Comparison of ENCODE assay signal across 1 cellular context in genomic region chr13:112587767-112588489, GRCh38.
TF ChIP-seq lines count a peak whose summit lies in the region.

Gene TUBGCP3 (minus strand): TSS chr13:112588153. CDS start chr13:112587980, 173 bp downstream.

TF ChIP-seq in HepG2, 621 proteins besides CTCF, POLR2A, EP300 and RAD21 (continued from another document and continues in another):
- peak; percentile 87 for TF ChIP-seq KMT2A (CRISPR knock-in tag; IDR thresholded peaks at IDR 0.05)
- TF ChIP-seq NR2F2 (IDR thresholded peaks at IDR 0.05; ENCODE audit: borderline replicate concordance, low read depth): peak; percentile 17; the same call in 1 of the 2 replicates
- no peak; the same call in 1 of the 2 replicates for TF ChIP-seq ARID2 (CRISPR knock-in tag; IDR thresholded peaks at IDR 0.05; ENCODE audit: borderline replicate concordance)
- peak; percentile 81; the same call in 1 of the 2 replicates for TF ChIP-seq PRMT3 (CRISPR knock-in tag; IDR thresholded peaks at IDR 0.05; ENCODE audit: borderline replicate concordance, low read depth)
- peak; percentile 80; the same call in 1 of the 2 replicates for TF ChIP-seq AHR (CRISPR knock-in tag; IDR thresholded peaks at IDR 0.05)
- TF ChIP-seq MAFG (CRISPR knock-in tag; IDR thresholded peaks at IDR 0.05): no peak; the same call in 1 of the 2 replicates
- TF ChIP-seq CCDC6 (CRISPR knock-in tag; IDR thresholded peaks at IDR 0.05): peak; percentile 94
- no peak for TF ChIP-seq FOXA1 (IDR thresholded peaks at IDR 0.05)
- peak; percentile 44; the same call in 1 of the 2 replicates for TF ChIP-seq FOXA1 (CRISPR knock-in tag; IDR thresholded peaks at IDR 0.05)
- TF ChIP-seq FIP1L1 (IDR thresholded peaks at IDR 0.05; ENCODE audit: borderline replicate concordance, insufficient read depth, low read depth, low read length): no peak
- no peak for TF ChIP-seq MZF1 (CRISPR knock-in tag; IDR thresholded peaks at IDR 0.05; ENCODE audit: borderline replicate concordance)
- peak; percentile 86 for TF ChIP-seq HIVEP1 (CRISPR knock-in tag; IDR thresholded peaks at IDR 0.05)
- TF ChIP-seq ZFP91 (CRISPR knock-in tag; IDR thresholded peaks at IDR 0.05; ENCODE audit: borderline replicate concordance): peak; percentile 94
- peak; percentile 81; the same call in 1 of the 2 replicates for TF ChIP-seq ZBTB20 (CRISPR knock-in tag; IDR thresholded peaks at IDR 0.05; ENCODE audit: borderline replicate concordance, low read depth)
- peak; percentile 96 for TF ChIP-seq U2AF1 (optimal IDR thresholded peaks at IDR 0.05; ENCODE audit: low read depth, low read length)
- TF ChIP-seq GFI1 (CRISPR knock-in tag; IDR thresholded peaks at IDR 0.05; ENCODE audit: borderline replicate concordance): peak; percentile 81
- TF ChIP-seq HDAC1 (CRISPR knock-in tag; IDR thresholded peaks at IDR 0.05): peak; percentile 69
- peak; percentile 63; the same call in 1 of the 2 replicates for TF ChIP-seq MAF1 (CRISPR knock-in tag; IDR thresholded peaks at IDR 0.05; ENCODE audit: borderline replicate concordance)
- TF ChIP-seq MYC (CRISPR knock-in tag; IDR thresholded peaks at IDR 0.05; ENCODE audit: borderline replicate concordance): peak; percentile 91
- peak; percentile 60; the same call in 1 of the 2 replicates for TF ChIP-seq HNRNPUL1 (IDR thresholded peaks at IDR 0.05; ENCODE audit: low read depth, low read length)
- TF ChIP-seq HDAC2 (CRISPR knock-in tag; IDR thresholded peaks at IDR 0.05): peak; percentile 66
- TF ChIP-seq ZNF644 (CRISPR knock-in tag; IDR thresholded peaks at IDR 0.05; ENCODE audit: low read depth): no peak
- peak; percentile 94; the same call in 1 of the 2 replicates for TF ChIP-seq ETS1 (CRISPR knock-in tag; IDR thresholded peaks at IDR 0.05)
- TF ChIP-seq REL (CRISPR knock-in tag; conservative IDR thresholded peaks at IDR 0.05): peak; percentile 98
- TF ChIP-seq KDM5B (CRISPR knock-in tag; IDR thresholded peaks at IDR 0.05; ENCODE audit: borderline replicate concordance): peak; percentile 98
- peak; percentile 98 for TF ChIP-seq ZNF761 (CRISPR knock-in tag; conservative IDR thresholded peaks at IDR 0.05)
- peak; percentile 87 for TF ChIP-seq ZNF740 (CRISPR knock-in tag; IDR thresholded peaks at IDR 0.05)
- TF ChIP-seq SP140L (CRISPR knock-in tag; IDR thresholded peaks at IDR 0.05; ENCODE audit: borderline replicate concordance): peak; percentile 80; the same call in 1 of the 2 replicates
- TF ChIP-seq SMAD3 (CRISPR knock-in tag; IDR thresholded peaks at IDR 0.05): peak; percentile 82
- no peak for TF ChIP-seq FLYWCH1 (CRISPR knock-in tag; IDR thresholded peaks at IDR 0.05)
- peak; percentile 95 for TF ChIP-seq ZNF589 (CRISPR knock-in tag; conservative IDR thresholded peaks at IDR 0.05)
- TF ChIP-seq ZNF639 (CRISPR knock-in tag; conservative IDR thresholded peaks at IDR 0.05): peak; percentile 91; the same call in 1 of the 2 replicates
- peak; percentile 85 for TF ChIP-seq ARNTL (CRISPR knock-in tag; IDR thresholded peaks at IDR 0.05)
- peak; percentile 48; the same call in 1 of the 2 replicates for TF ChIP-seq SMAD1 (CRISPR knock-in tag; IDR thresholded peaks at IDR 0.05; ENCODE audit: borderline replicate concordance, low read depth)
- peak; percentile 45; the same call in 1 of the 2 replicates for TF ChIP-seq CHD2 (IDR thresholded peaks at IDR 0.05; ENCODE audit: low read depth, low read length)
- TF ChIP-seq RXRB (CRISPR knock-in tag; IDR thresholded peaks at IDR 0.05; ENCODE audit: borderline replicate concordance): no peak
- peak; percentile 35 for TF ChIP-seq ZNF350 (CRISPR knock-in tag; IDR thresholded peaks at IDR 0.05; ENCODE audit: borderline replicate concordance, low read depth)
- peak; percentile 98 for TF ChIP-seq ZNF724P (CRISPR knock-in tag; IDR thresholded peaks at IDR 0.05; ENCODE audit: borderline replicate concordance)
- peak; percentile 85 for TF ChIP-seq ZNF607 (CRISPR knock-in tag; IDR thresholded peaks at IDR 0.05; ENCODE audit: borderline replicate concordance)
- peak; percentile 95 for TF ChIP-seq PHF20 (CRISPR knock-in tag; IDR thresholded peaks at IDR 0.05)
- no peak for TF ChIP-seq SSRP1 (CRISPR knock-in tag; IDR thresholded peaks at IDR 0.05)
- peak; percentile 54; the same call in 1 of the 2 replicates for TF ChIP-seq JUND (CRISPR knock-in tag; IDR thresholded peaks at IDR 0.05)
- TF ChIP-seq ZSCAN22 (CRISPR knock-in tag; IDR thresholded peaks at IDR 0.05): peak; percentile 75; the same call in 1 of the 2 replicates
- 0 out of 2 replicates have a peak, but pooled peaks have one; percentile 63 for TF ChIP-seq SCMH1 (CRISPR knock-in tag; IDR thresholded peaks at IDR 0.05; ENCODE audit: borderline replicate concordance)
- peak; percentile 78; the same call in 1 of the 2 replicates for TF ChIP-seq PAX8 (CRISPR knock-in tag; IDR thresholded peaks at IDR 0.05; ENCODE audit: borderline replicate concordance)
- TF ChIP-seq SRSF1 (optimal IDR thresholded peaks at IDR 0.05; ENCODE audit: low read depth, low read length): peak; percentile 71
- no peak for TF ChIP-seq RAD51 (IDR thresholded peaks at IDR 0.05; ENCODE audit: borderline replicate concordance)
- no peak for TF ChIP-seq ZNF296 (CRISPR knock-in tag; conservative IDR thresholded peaks at IDR 0.05)
- TF ChIP-seq ZFY (CRISPR knock-in tag; IDR thresholded peaks at IDR 0.05): peak; percentile 92
- TF ChIP-seq ZXDC (CRISPR knock-in tag; IDR thresholded peaks at IDR 0.05): peak; percentile 65; the same call in 1 of the 2 replicates
- TF ChIP-seq ZNF333 (CRISPR knock-in tag; IDR thresholded peaks at IDR 0.05; ENCODE audit: borderline replicate concordance): no peak
- TF ChIP-seq ZFAT (CRISPR knock-in tag; conservative IDR thresholded peaks at IDR 0.05): peak; percentile 94
- no peak for TF ChIP-seq PRDM10 (CRISPR knock-in tag; IDR thresholded peaks at IDR 0.05; ENCODE audit: low read depth)
- peak; percentile 71 for TF ChIP-seq ZNF362 (CRISPR knock-in tag; IDR thresholded peaks at IDR 0.05; ENCODE audit: borderline replicate concordance)
- peak; percentile 89; the same call in 1 of the 2 replicates for TF ChIP-seq ZNF749 (CRISPR knock-in tag; IDR thresholded peaks at IDR 0.05; ENCODE audit: borderline replicate concordance)
- TF ChIP-seq MXD1 (CRISPR knock-in tag; IDR thresholded peaks at IDR 0.05): peak; percentile 96
- TF ChIP-seq TOPORS (CRISPR knock-in tag; IDR thresholded peaks at IDR 0.05): peak; percentile 95
